17 cellular contexts compared by ENCODE assay signal in the genomic region with DNA sequence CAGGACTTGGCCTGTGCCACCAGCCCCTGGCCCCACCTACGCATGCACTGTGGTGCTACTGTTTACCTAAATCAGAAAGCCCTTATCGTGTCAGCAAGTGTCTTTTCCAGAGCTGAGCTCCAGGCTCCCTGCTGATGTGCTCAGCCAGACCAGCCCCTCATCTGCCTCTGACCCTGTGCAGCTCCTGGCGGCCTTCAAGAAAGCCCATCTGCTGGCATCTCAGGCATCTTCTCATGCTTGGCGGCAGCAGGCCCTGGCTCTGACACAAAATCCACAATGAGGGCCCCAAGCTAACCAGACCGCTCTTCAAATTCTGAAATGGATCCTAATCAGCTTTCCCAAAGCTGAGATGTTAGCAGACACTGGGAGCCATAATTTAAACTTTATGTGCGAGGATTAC. TPM values are rescaled to one million over a fixed set of nuclear protein-coding genes. Genes with fewer than 3 reads are reported as not detected.
DNase-seq lines count a peak whose midpoint lies in the region; ATAC-seq and TF ChIP-seq lines count a peak whose summit lies in the region.
"Had no signal": no experiment of that assay in that cellular context is flagged by ENCODE, and none has a peak within 500 bp of the region (broad histone marks: within the 10 kb centered on the region; RNA-seq: fewer than 3 reads in every experiment).

No MANE protein-coding gene starts in this region.

- H4K8ac ChIP-seq in neuronal stem cell (ENCODE audit: low read depth, low read length), result no peak overlapping the region

- H3K23ac ChIP-seq in neuronal stem cell (ENCODE audit: low read depth, low read length, poor library complexity), result no peak overlapping the region

- H3K36me3 ChIP-seq in heart left ventricle (peaks cover 0 to 41% (median 7%) of the 10 kb centered on the region in 9 donors), ascending aorta (peaks cover 8 to 16% of the 10 kb centered on the region in 2 donors), neuronal stem cell (replicated peaks in 1 of 2; ENCODE audit: control insufficient read depth in 2 of 2, insufficient read depth in 2 of 2, low read length in 2 of 2) (no peaks in the 10 kb centered on the region)
- H3K36me3 ChIP-seq: BLaER1, SJCRH30 had no signal

- H3K4ac ChIP-seq in neuronal stem cell (ENCODE audit: low read length), result no peak overlapping the region

- no peak overlapping the region for H3K14ac ChIP-seq in neuronal stem cell (ENCODE audit: low read length)

- ATAC-seq in heart left ventricle (peak in 2 of 4 donors; percentile 10 to 12), right cardiac atrium (no peak)
- ATAC-seq: HepG2 had no signal

- H3K4me3 ChIP-seq in heart left ventricle, result no peak overlapping the region
- H3K4me3 ChIP-seq in right cardiac atrium (ENCODE audit: low read length), result no peak overlapping the region
- H3K4me3 ChIP-seq in ascending aorta, result no peak overlapping the region
- H3K4me3 ChIP-seq in neuronal stem cell (ENCODE audit: low read length in 2 of 2), result no peak overlapping the region
- H3K4me3 ChIP-seq: BLaER1, SJCRH30 had no signal

- CTCF ChIA-PET in RWPE1 (lab: Yijun Ruan, JAX), result no interaction called here

- no peak overlapping the region for H2BK12ac ChIP-seq in neuronal stem cell (ENCODE audit: low read length)

- no peak overlapping the region for H3K4me2 ChIP-seq in neuronal stem cell (ENCODE audit: insufficient read depth, low read length, poor library complexity, severe bottlenecking)
- H3K4me2 ChIP-seq: BLaER1, KMS-11 had no signal

- no peak overlapping the region for H2BK120ac ChIP-seq in neuronal stem cell (ENCODE audit: low read depth, low read length)

- H3K4me1 ChIP-seq in heart left ventricle (peaks cover 0 to 69% (median 35%) of the 10 kb centered on the region in 12 donors), right cardiac atrium (ENCODE audit: control insufficient read depth, insufficient read depth, low read length) (peaks cover 16% of the 10 kb centered on the region), ascending aorta (peaks cover 13 to 43% of the 10 kb centered on the region in 2 donors), neuronal stem cell (ENCODE audit: control insufficient read depth in 2 of 2, insufficient read depth in 1 of 2, low read depth in 1 of 2, low read length in 2 of 2) (peaks cover 16 to 18% of the 10 kb centered on the region in 2 donors)

- H2AFZ ChIP-seq in neuronal stem cell (ENCODE audit: low read length), result no peak overlapping the region

- H3K9me3 ChIP-seq in heart left ventricle (no peaks in the 10 kb centered on the region), right cardiac atrium (ENCODE audit: control insufficient read depth, low read length) (no peaks in the 10 kb centered on the region), ascending aorta (no peaks in the 10 kb centered on the region), neuronal stem cell (replicated peaks in 1 of 2; ENCODE audit: control insufficient read depth in 2 of 2, insufficient read depth in 1 of 2, low read depth in 1 of 2, low read length in 2 of 2) (no peaks in the 10 kb centered on the region)
- H3K9me3 ChIP-seq: BLaER1, SJCRH30 had no signal

- H2AK5ac ChIP-seq in neuronal stem cell (ENCODE audit: low read depth, low read length), result no peak overlapping the region

- TF ChIP-seq POLR2A in heart left ventricle (IDR thresholded peaks at IDR 0.05), result no peak

- H2BK15ac ChIP-seq in neuronal stem cell (ENCODE audit: low read length), result peak overlapping the region; percentile 68

- H3K27me3 ChIP-seq in heart left ventricle (no peaks in the 10 kb centered on the region), right cardiac atrium (ENCODE audit: control insufficient read depth, insufficient read depth) (no peaks in the 10 kb centered on the region), ascending aorta (no peaks in the 10 kb centered on the region), neuronal stem cell (ENCODE audit: control insufficient read depth in 3 of 3, insufficient read depth in 3 of 3, low read depth in 1 of 3, low read length in 3 of 3) (no peaks in the 10 kb centered on the region)
- H3K27me3 ChIP-seq: BLaER1, SJCRH30 had no signal

- H2BK5ac ChIP-seq in neuronal stem cell (ENCODE audit: low read length), result no peak overlapping the region

- intact Hi-C loops in heart left ventricle (cut with DNase I) (no loop called here), right cardiac atrium (cut with DNase I) (no loop called here), ascending aorta (cut with DNase I) (loop anchor here (5.0 kb wide), 1 partner anchor 68 kb away; no protein-coding TSS in a partner anchor)

- TF ChIP-seq CTCF in heart left ventricle (IDR thresholded peaks at IDR 0.05) (no peak), ascending aorta (IDR thresholded peaks at IDR 0.05) (no peak), GM13976 (IDR thresholded peaks at IDR 0.05; ENCODE audit: borderline replicate concordance, control extremely low read depth, extremely low read depth, insufficient read depth, missing control alignments) (no peak), RWPE1 (conservative IDR thresholded peaks at IDR 0.05; ENCODE audit: low read depth) (no peak)

- H3K27ac ChIP-seq in heart left ventricle (peak overlapping the region in 10 of 12 donors; percentile 4 to 78 (median 56)), right cardiac atrium (ENCODE audit: low read length) (no peak overlapping the region), ascending aorta (peak overlapping the region; percentile 75 to 84), neuronal stem cell (replicated peaks; ENCODE audit: low read length) (no peak overlapping the region), RWPE1 (no peak overlapping the region)
- H3K27ac ChIP-seq: BLaER1, KMS-11, SJCRH30 had no signal

- no peak overlapping the region for H3K9ac ChIP-seq in neuronal stem cell (ENCODE audit: low read depth, low read length, poor library complexity)
- H3K9ac ChIP-seq: BLaER1, KMS-11 had no signal

- POLR2A ChIA-PET in RWPE1 (lab: Yijun Ruan, JAX; ENCODE audit: low non-redundant PET), result no interaction called here

- DNase-seq in heart left ventricle (no peak), right cardiac atrium (no peak), ascending aorta (ENCODE audit: low spot score in 2 of 2) (no peak), neuronal stem cell (ENCODE audit: low spot score) (no peak), GM13976 (ENCODE audit: low spot score) (no peak), SK-N-DZ (ENCODE audit: low spot score) (no peak), RWPE1 (ENCODE audit: low spot score) (no peak)
- DNase-seq: GOT3, NCI-H1048, NCI-H1436 treated with DMSO at 0.1 percent for 48 hours, NCI-H2081, NCI-H69, OCI-M1, SJCRH30 had no signal

- WGBS in heart left ventricle, 4 donors, result 64 to 75% (median 69%) methylated on average over 5 to 6 of the region's 6 CpGs
- WGBS in right cardiac atrium, result 71% methylated on average over 6 of the region's 6 CpGs
- WGBS in neuronal stem cell (ENCODE audit: extremely low coverage in 2 of 2, insufficient read length in 2 of 2, insufficient replicate concordance in 1 of 2), 2 donors, result no CpG with 5 or more reads among the region's 6 CpGs

- in situ Hi-C loops in GM13976 (cut with MboI; ENCODE audit: low sequenced_read_pairs, unreplicated experiment), result no loop called here

- no peak overlapping the region for H4K91ac ChIP-seq in neuronal stem cell (ENCODE audit: low read depth, low read length, poor library complexity)

- H3K79me1 ChIP-seq in neuronal stem cell (ENCODE audit: low read depth, low read length), result no peaks in the 10 kb centered on the region

- H3K18ac ChIP-seq in neuronal stem cell (ENCODE audit: low read length), result no peak overlapping the region

RNA-seq across cellular contexts. Expression of gene CTDSPL, which starts 50.9 kb away (rescaled TPM):
- total RNA-seq in heart left ventricle (10 to 100 TPM; 26.3 to 54.6 (median 38.0) TPM), right cardiac atrium (10 to 100 TPM; 38.3 to 50.9 (median 41.0) TPM), ascending aorta (80.9 TPM)
- polyA plus RNA-seq in heart left ventricle (1 to 10 TPM; 9.2 to 9.9 TPM), right cardiac atrium (13.6 TPM)
- polyA plus RNA-seq in neuronal stem cell (2013, experiment 1 of 2), result 34.6 TPM
- polyA plus RNA-seq in neuronal stem cell (2013, experiment 2 of 2), result 34.7 TPM
- polyA plus RNA-seq in SK-N-DZ (2014; cell fraction: cytosol; rRNA removed), result 13.9 and 15.0 TPM in 2 replicates
- 15.9 and 21.0 TPM in 2 replicates for polyA plus RNA-seq in SK-N-DZ (2014; cell fraction: nucleus; rRNA removed)

Comparison
In these comparisons a context has a peak if more than half of its experiments do, and no peak if none do; other contexts are left out.
1. H3K27ac ChIP-seq: peak in heart left ventricle (10 of 12) and ascending aorta (2 of 2); none in right cardiac atrium (single experiment), neuronal stem cell (single experiment) and RWPE1 (single experiment).